In genomic region chr22:19120829-19121630, GRCh38 we compare ENCODE assay signal across 8 cellular contexts. TPM values are rescaled to one million over a fixed set of nuclear protein-coding genes. Genes with fewer than 3 reads are reported as not detected.
A peak's percentile ranks its signal among the peaks of the same experiment; 100 is the strongest.
DNase-seq lines count a peak whose midpoint lies in the region; ATAC-seq lines count a peak whose summit lies in the region.

No MANE protein-coding gene starts in this region.

- peak; percentile 58 for DNase-seq in A172 (ENCODE audit: low spot score)
- peak; percentile 39 for DNase-seq in RPMI7951 (ENCODE audit: low read depth)
- no peak for DNase-seq in stimulated activated CD8-positive, alpha-beta memory T cell treated with anti-CD3 and anti-CD28 coated beads, Interleukin-4, amount 100 ng/mL, for 48 hours
- DNase-seq in Kasumi-1 (lab: John Stamatoyannopoulos, UW): no peak

- peak overlapping the region; percentile 87 for H3K9ac ChIP-seq in mucosa of rectum (ENCODE audit: low read depth in 1 of 2, low read length in 2 of 2)

- H3K4me1 ChIP-seq in ectodermal cell (ENCODE audit: control insufficient read depth, insufficient read depth, low read length) (peaks cover 8% of the 10 kb centered on the region), mucosa of rectum (ENCODE audit: control insufficient read depth in 2 of 2, insufficient read depth in 2 of 2, low read length in 2 of 2) (peaks cover 43 to 46% of the 10 kb centered on the region in 2 donors)

- H3K27me3 ChIP-seq in ectodermal cell (ENCODE audit: control insufficient read depth, insufficient read depth, low read length, poor library complexity, severe bottlenecking) (no peaks in the 10 kb centered on the region), mucosa of rectum (ENCODE audit: control insufficient read depth in 2 of 2, insufficient read depth in 2 of 2, low read length in 2 of 2) (no peaks in the 10 kb centered on the region)

- H3K27ac ChIP-seq in ectodermal cell (ENCODE audit: insufficient read depth, low read depth, low read length, poor library complexity, severe bottlenecking): no peak overlapping the region
- peak overlapping the region; percentile 96 to 97 for H3K27ac ChIP-seq in mucosa of rectum (ENCODE audit: low read depth in 2 of 2, low read length in 2 of 2)

- H3K36me3 ChIP-seq in ectodermal cell (ENCODE audit: control insufficient read depth, insufficient read depth, low read length): no peaks in the 10 kb centered on the region
- H3K36me3 ChIP-seq in mucosa of rectum (ENCODE audit: control insufficient read depth in 2 of 2, insufficient read depth in 2 of 2, low read length in 2 of 2): peaks cover 0 to 2% of the 10 kb centered on the region in 2 donors

- peak overlapping the region; percentile 96 for H3K4me3 ChIP-seq in ectodermal cell (ENCODE audit: insufficient read depth, low read depth, low read length)
- peak overlapping the region; percentile 86 to 88 for H3K4me3 ChIP-seq in mucosa of rectum (ENCODE audit: low read length in 2 of 2)

- peak; percentile 5 for ATAC-seq in GM21360 (IDR thresholded peaks at IDR 0.05; ENCODE audit: unreplicated experiment)
- no peak for ATAC-seq in HG03565 (IDR thresholded peaks at IDR 0.05; ENCODE audit: unreplicated experiment)

- H3K9me3 ChIP-seq in ectodermal cell (ENCODE audit: control insufficient read depth, low read length) (no peaks in the 10 kb centered on the region), mucosa of rectum (ENCODE audit: control insufficient read depth in 2 of 2, low read length in 2 of 2) (no peaks in the 10 kb centered on the region)

- 20 to 24% methylated on average over 22 to 23 of the region's 23 CpGs for WGBS in ectodermal cell, 2 experiments

RNA-seq across cellular contexts. Expression of gene DGCR2, which starts 1.2 kb away (rescaled TPM):
- total RNA-seq in A172 (2014; rRNA removed; shearing (Covaris generic)): 15.6 and 22.8 TPM in 2 replicates
- 24.8 and 32.0 TPM in 2 replicates for total RNA-seq in RPMI7951 (2014; rRNA removed; shearing (Covaris generic))
- 63.5 TPM for polyA plus RNA-seq in ectodermal cell (2013, experiment 1 of 4)
- polyA plus RNA-seq in ectodermal cell (2013, experiment 2 of 4): 70.2 TPM
- 42.2 TPM for polyA plus RNA-seq in ectodermal cell (2013, experiment 3 of 4)
- 48.3 TPM for polyA plus RNA-seq in ectodermal cell (2013, experiment 4 of 4)

RNA-seq across cellular contexts. Expression of gene TSSK2, which starts 10.1 kb away (rescaled TPM):
- total RNA-seq in A172 (2014; rRNA removed; shearing (Covaris generic)): not detected in 2 replicates
- not detected in 2 replicates for total RNA-seq in RPMI7951 (2014; rRNA removed; shearing (Covaris generic))
- polyA plus RNA-seq in ectodermal cell (2013, experiment 1 of 4): not detected
- polyA plus RNA-seq in ectodermal cell (2013, experiment 2 of 4): not detected
- not detected for polyA plus RNA-seq in ectodermal cell (2013, experiment 3 of 4)
- not detected for polyA plus RNA-seq in ectodermal cell (2013, experiment 4 of 4)

RNA-seq across cellular contexts. Expression of gene ESS2, which starts 23.4 kb away (rescaled TPM):
- total RNA-seq in A172 (2014; rRNA removed; shearing (Covaris generic)): 12.0 and 12.8 TPM in 2 replicates
- 9.4 and 10.2 TPM in 2 replicates for total RNA-seq in RPMI7951 (2014; rRNA removed; shearing (Covaris generic))
- polyA plus RNA-seq in ectodermal cell (2013, experiment 1 of 4): 20.3 TPM
- 18.8 TPM for polyA plus RNA-seq in ectodermal cell (2013, experiment 2 of 4)
- polyA plus RNA-seq in ectodermal cell (2013, experiment 3 of 4): 14.4 TPM
- 14.0 TPM for polyA plus RNA-seq in ectodermal cell (2013, experiment 4 of 4)

RNA-seq across cellular contexts. Expression of gene GSC2, which starts 29.1 kb away (rescaled TPM):
- total RNA-seq in A172 (2014; rRNA removed; shearing (Covaris generic)): not detected in 2 replicates
- not detected in 2 replicates for total RNA-seq in RPMI7951 (2014; rRNA removed; shearing (Covaris generic))
- polyA plus RNA-seq in ectodermal cell (2013, experiment 1 of 4): not detected
- not detected for polyA plus RNA-seq in ectodermal cell (2013, experiment 2 of 4)
- not detected for polyA plus RNA-seq in ectodermal cell (2013, experiment 3 of 4)
- not detected for polyA plus RNA-seq in ectodermal cell (2013, experiment 4 of 4)

RNA-seq across cellular contexts. Expression of gene SLC25A1, which starts 57.5 kb away (rescaled TPM):
- total RNA-seq in A172 (2014; rRNA removed; shearing (Covaris generic)): 62.6 and 83.8 TPM in 2 replicates
- 58.3 and 70.0 TPM in 2 replicates for total RNA-seq in RPMI7951 (2014; rRNA removed; shearing (Covaris generic))
- polyA plus RNA-seq in ectodermal cell (2013, experiment 1 of 4): 89.6 TPM
- 79.9 TPM for polyA plus RNA-seq in ectodermal cell (2013, experiment 2 of 4)
- 70.3 TPM for polyA plus RNA-seq in ectodermal cell (2013, experiment 3 of 4)
- 66.1 TPM for polyA plus RNA-seq in ectodermal cell (2013, experiment 4 of 4)

Comparison
In these comparisons a context has a peak if more than half of its experiments do, and no peak if none do; other contexts are left out.
1. DNase-seq: peak in A172 (single experiment) and RPMI7951 (single experiment); none in stimulated activated CD8-positive, alpha-beta memory T cell treated with anti-CD3 and anti-CD28 coated beads, Interleukin-4, amount 100 ng/mL, for 48 hours (single experiment) and Kasumi-1 (0 of 2).